8 cellular contexts compared by ENCODE assay signal in genomic region chr16:47460301-47460754, GRCh38. TPM values are rescaled to one million over a fixed set of nuclear protein-coding genes. Genes with fewer than 3 reads are reported as not detected.
DNase-seq lines count a peak whose midpoint lies in the region; ATAC-seq and TF ChIP-seq lines count a peak whose summit lies in the region.

No MANE protein-coding gene starts in this region.

- H3K36me3 ChIP-seq in Peyer's patch (peaks cover 0 to 11% (median 0%) of the 10 kb centered on the region in 3 donors), esophagus (ENCODE audit: control insufficient read depth in 2 of 2, insufficient read depth in 2 of 2, low read length in 1 of 2) (peaks cover 0 to 4% of the 10 kb centered on the region in 2 donors), neutrophil (peaks cover 4% of the 10 kb centered on the region)

- no peak for TF ChIP-seq POLR2A in Peyer's patch (IDR thresholded peaks at IDR 0.05)

- peak; percentile 4 for ATAC-seq in GM19035 (IDR thresholded peaks at IDR 0.05; ENCODE audit: unreplicated experiment)

- no peak for DNase-seq in Peyer's patch
- DNase-seq in GM20000 (ENCODE audit: low spot score), result no peak
- no peak for DNase-seq in G401 (ENCODE audit: low spot score)
- no peak for DNase-seq in NCI-H1930 (lab: John Stamatoyannopoulos, UW)
- no peak for DNase-seq in NCI-H2029 (lab: John Stamatoyannopoulos, UW)

- TF ChIP-seq CTCF in Peyer's patch (IDR thresholded peaks at IDR 0.05), result no peak
- TF ChIP-seq CTCF in neutrophil (IDR thresholded peaks at IDR 0.05), result no peak
- TF ChIP-seq CTCF in GM20000 (IDR thresholded peaks at IDR 0.05; ENCODE audit: extremely low read depth, missing control alignments), result no peak

- in situ Hi-C loops in G401 (cut with HindIII; ENCODE audit: low sequenced_read_pairs), result no loop called here

- no peaks in the 10 kb centered on the region for H3K27me3 ChIP-seq in Peyer's patch
- H3K27me3 ChIP-seq in esophagus (ENCODE audit: control insufficient read depth in 1 of 2, insufficient read depth in 2 of 2, low read length in 2 of 2), result no peaks in the 10 kb centered on the region
- H3K27me3 ChIP-seq in neutrophil, result no peaks in the 10 kb centered on the region

- 16 to 20% methylated on average over 6 of the region's 6 CpGs for WGBS in esophagus, 2 donors

- H3K27ac ChIP-seq in Peyer's patch (peak overlapping the region; percentile 89 to 99 (median 94)), esophagus (ENCODE audit: low read depth in 2 of 2, low read length in 1 of 2) (peak overlapping the region; percentile 96 to 97), neutrophil (peak overlapping the region; percentile 100)

- peaks cover 0 to 38% (median 8%) of the 10 kb centered on the region in 4 donors for H3K4me1 ChIP-seq in Peyer's patch
- peaks cover 2 to 3% of the 10 kb centered on the region in 2 donors for H3K4me1 ChIP-seq in esophagus (ENCODE audit: control insufficient read depth in 2 of 2, insufficient read depth in 2 of 2, low read length in 1 of 2)
- peaks cover 19 to 21% of the 10 kb centered on the region in 2 experiments for H3K4me1 ChIP-seq in neutrophil (ENCODE audit: control insufficient read depth in 1 of 2, insufficient read depth in 1 of 2, low read depth in 1 of 2, low read length in 1 of 2)

- H3K9me3 ChIP-seq in Peyer's patch, result no peaks in the 10 kb centered on the region
- H3K9me3 ChIP-seq in esophagus (ENCODE audit: control insufficient read depth in 2 of 2, insufficient read depth in 1 of 2, low read depth in 1 of 2, low read length in 1 of 2), result no peaks in the 10 kb centered on the region
- no peaks in the 10 kb centered on the region for H3K9me3 ChIP-seq in neutrophil

- H3K4me3 ChIP-seq in Peyer's patch (peak overlapping the region; percentile 63 to 97 (median 88)), esophagus (ENCODE audit: low read depth in 1 of 2, low read length in 2 of 2) (peak overlapping the region; percentile 88 to 91), neutrophil (ENCODE audit: low read depth in 1 of 2, low read length in 1 of 2) (peak overlapping the region; percentile 92 to 98)

RNA-seq across cellular contexts. Expression of gene ITFG1, which starts 0.5 kb away (rescaled TPM):
- total RNA-seq in Peyer's patch, result 10 to 100 TPM; 36.3 to 67.6 (median 56.1) TPM
- 10 to 100 TPM in 1 of 2 donors, 1 to 10 TPM in 1; 9.0 to 16.8 TPM for polyA plus RNA-seq in esophagus
- 37.9 and 47.3 TPM in 2 replicates for total RNA-seq in G401 (2014; rRNA removed; shearing (Covaris generic))

RNA-seq across cellular contexts. Expression of gene PHKB, which starts 0.8 kb away (rescaled TPM):
- total RNA-seq in Peyer's patch, result 100 to 1,000 TPM; 124 to 180 (median 142) TPM
- 10 to 100 TPM; 19.5 to 21.2 TPM for polyA plus RNA-seq in esophagus
- total RNA-seq in G401 (2014; rRNA removed; shearing (Covaris generic)), result 34.3 and 48.7 TPM in 2 replicates
